Comparison of ENCODE assay signal across 12 cellular contexts in genomic region chr11:128346808-128347207, GRCh38.
DNase-seq lines count a peak whose midpoint lies in the region; ATAC-seq and TF ChIP-seq lines count a peak whose summit lies in the region.
"Had no signal": no experiment of that assay in that cellular context is flagged by ENCODE, and none has a peak within 500 bp of the region (broad histone marks: within the 10 kb centered on the region; RNA-seq: fewer than 3 reads in every experiment).

No MANE protein-coding gene starts in this region.

- TF ChIP-seq CTCF in Calu3 (IDR thresholded peaks at IDR 0.05; ENCODE audit: unreplicated experiment), result no peak
- no peak for TF ChIP-seq CTCF in left lung (IDR thresholded peaks at IDR 0.05)

- H3K27ac Mint-ChIP-seq in Calu3 (ENCODE audit: unreplicated experiment), result no peak overlapping the region
- no peak overlapping the region for H3K27ac Mint-ChIP-seq in activated naive CD8-positive, alpha-beta T cell treated with anti-CD3 and anti-CD28 coated beads, Interleukin-2, amount 50 U/mL, for 24 hours
- H3K27ac Mint-ChIP-seq: activated B cell treated with CpG ODN at 0.5 μM for 24 hours, endodermal cell had no signal

- H3K4me1 Mint-ChIP-seq in Calu3 (ENCODE audit: low read depth, unreplicated experiment), result peaks cover 25% of the 10 kb centered on the region
- peaks cover 88% of the 10 kb centered on the region for H3K4me1 Mint-ChIP-seq in activated naive CD8-positive, alpha-beta T cell treated with anti-CD3 and anti-CD28 coated beads, Interleukin-2, amount 50 U/mL, for 24 hours

- no peak overlapping the region for H3K4me3 Mint-ChIP-seq in Calu3 (ENCODE audit: low read depth, unreplicated experiment)
- no peak overlapping the region for H3K4me3 Mint-ChIP-seq in activated naive CD8-positive, alpha-beta T cell treated with anti-CD3 and anti-CD28 coated beads, Interleukin-2, amount 50 U/mL, for 24 hours
- H3K4me3 Mint-ChIP-seq: activated B cell treated with CpG ODN at 0.5 μM for 24 hours, endodermal cell had no signal

- no peak overlapping the region for H3K27ac ChIP-seq in left lung

- no peaks in the 10 kb centered on the region for H3K9me3 ChIP-seq in left lung

- H3K27me3 Mint-ChIP-seq in Calu3 (ENCODE audit: unreplicated experiment), result no peaks in the 10 kb centered on the region
- H3K27me3 Mint-ChIP-seq in activated naive CD8-positive, alpha-beta T cell treated with anti-CD3 and anti-CD28 coated beads, Interleukin-2, amount 50 U/mL, for 24 hours, result no peaks in the 10 kb centered on the region
- H3K27me3 Mint-ChIP-seq: activated B cell treated with CpG ODN at 0.5 μM for 24 hours had no signal

- no peaks in the 10 kb centered on the region for H3K27me3 ChIP-seq in left lung

- H3K36me3 Mint-ChIP-seq in Calu3 (ENCODE audit: insufficient read depth, unreplicated experiment), result no peaks in the 10 kb centered on the region
- H3K36me3 Mint-ChIP-seq in activated naive CD8-positive, alpha-beta T cell treated with anti-CD3 and anti-CD28 coated beads, Interleukin-2, amount 50 U/mL, for 24 hours (ENCODE audit: low read depth), result peaks cover 2% of the 10 kb centered on the region

- H3K9me3 Mint-ChIP-seq in Calu3 (ENCODE audit: low read depth, unreplicated experiment), result peaks cover 3% of the 10 kb centered on the region
- peaks cover 6% of the 10 kb centered on the region for H3K9me3 Mint-ChIP-seq in activated naive CD8-positive, alpha-beta T cell treated with anti-CD3 and anti-CD28 coated beads, Interleukin-2, amount 50 U/mL, for 24 hours
- H3K9me3 Mint-ChIP-seq: activated B cell treated with CpG ODN at 0.5 μM for 24 hours, endodermal cell had no signal

- no peaks in the 10 kb centered on the region for H3K36me3 ChIP-seq in left lung

- BruUV-seq in Calu3 (replicated peaks; lab: Mats Ljungman, UMichigan), result no TSS peak

- DNase-seq in Calu3 (peak; percentile 18), HCEC 1CT (peak; percentile 59), left lung (no peak), NCI-H82 (lab: John Stamatoyannopoulos, UW) (no peak), Right ventricle myocardium inferior (ENCODE audit: missing footprints) (no peak)
- DNase-seq in activated naive CD8-positive, alpha-beta T cell treated with anti-CD3 and anti-CD28 coated beads, Interleukin-2, amount 50 U/mL, for 24 hours, result no peak
- DNase-seq: activated B cell treated with CpG ODN at 0.5 μM for 24 hours, amniotic stem cell, endodermal cell, SHP77 treated with DMSO at 0.1 percent for 48 hours had no signal

- H3K4me1 ChIP-seq in left lung, result peaks cover 4 to 17% of the 10 kb centered on the region in 2 donors

- intact Hi-C loops in Calu3 (cut with micrococcal nuclease; ENCODE audit: unreplicated experiment) (no loop called here), left lung (cut with DNase I) (no loop called here), Right ventricle myocardium inferior (cut with DNase I) (no loop called here)

- peak; percentile 62 for ATAC-seq in activated naive CD8-positive, alpha-beta T cell treated with anti-CD3 and anti-CD28 coated beads, Interleukin-2, amount 50 U/mL, for 24 hours
- peak; percentile 24 for ATAC-seq in left lung
- ATAC-seq in GM19395 (IDR thresholded peaks at IDR 0.05; ENCODE audit: unreplicated experiment), result no peak
- ATAC-seq in Right ventricle myocardium inferior, result no peak
- ATAC-seq in GM21423 (IDR thresholded peaks at IDR 0.05; ENCODE audit: unreplicated experiment), result no peak

- CTCF ChIA-PET in Calu3 (lab: Charles Lee), result interaction anchor here (0.7 kb wide), 1 partner anchor 50 kb away, joined by 3 read pairs; no protein-coding TSS in a partner anchor

- no peak overlapping the region for H3K4me3 ChIP-seq in left lung

Comparison
In these comparisons a context has a peak if more than half of its experiments do, and no peak if none do; other contexts are left out.
1. DNase-seq: peak in Calu3 (single experiment) and HCEC 1CT (single experiment); none in activated naive CD8-positive, alpha-beta T cell treated with anti-CD3 and anti-CD28 coated beads, Interleukin-2, amount 50 U/mL, for 24 hours (single experiment), left lung (0 of 2), NCI-H82 (single experiment) and Right ventricle myocardium inferior (single experiment).
2. ATAC-seq: peak in activated naive CD8-positive, alpha-beta T cell treated with anti-CD3 and anti-CD28 coated beads, Interleukin-2, amount 50 U/mL, for 24 hours (single experiment) and left lung (single experiment); none in GM19395 (single experiment), Right ventricle myocardium inferior (single experiment) and GM21423 (single experiment).